Comparison of ENCODE assay signal across 13 cellular contexts in the genomic region with DNA sequence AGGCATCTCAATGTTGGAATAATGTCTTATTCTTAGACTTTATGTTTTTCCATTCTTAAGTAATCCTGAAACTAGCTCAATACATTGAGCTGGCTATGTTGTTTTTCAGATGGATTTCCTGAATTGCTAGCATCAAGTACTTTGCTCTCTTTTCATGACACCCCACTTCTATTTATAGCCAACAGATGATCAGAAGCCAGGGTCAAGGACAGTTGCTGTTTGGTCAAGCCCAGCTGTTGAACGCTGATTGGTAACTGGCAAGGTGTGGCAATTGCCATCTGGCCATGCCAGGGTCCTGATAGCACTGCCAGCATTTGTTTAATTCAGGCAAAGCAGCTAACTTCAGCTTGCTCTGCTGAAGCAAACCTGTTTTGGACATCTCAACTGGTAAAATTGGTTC. TPM values are rescaled to one million over a fixed set of nuclear protein-coding genes. Genes with fewer than 3 reads are reported as not detected.
A peak's percentile ranks its signal among the peaks of the same experiment; 100 is the strongest.
DNase-seq lines count a peak whose midpoint lies in the region; ATAC-seq and TF ChIP-seq lines count a peak whose summit lies in the region.
"Had no signal": no experiment of that assay in that cellular context is flagged by ENCODE, and none has a peak within 500 bp of the region (broad histone marks: within the 10 kb centered on the region; RNA-seq: fewer than 3 reads in every experiment).

No MANE protein-coding gene starts in this region.

- H3K4me3 ChIP-seq in ascending aorta = no peak overlapping the region
- H3K4me3 ChIP-seq: lung, testis had no signal

- H3K36me3 ChIP-seq in ascending aorta = no peaks in the 10 kb centered on the region

- H3K9me3 ChIP-seq in ascending aorta = no peaks in the 10 kb centered on the region
- H3K9me3 ChIP-seq: testis had no signal

- no peaks in the 10 kb centered on the region for H3K27me3 ChIP-seq in ascending aorta
- H3K27me3 ChIP-seq: testis had no signal

- no peak overlapping the region for H3K27ac Mint-ChIP-seq in progenitor cell of endocrine pancreas

- H3K9me3 Mint-ChIP-seq in progenitor cell of endocrine pancreas (ENCODE audit: low read depth) = no peaks in the 10 kb centered on the region
- H3K9me3 Mint-ChIP-seq: activated T-cell treated with anti-CD3 and anti-CD28 coated beads, Interleukin-2, amount 50 U/mL, for 4 hours had no signal

- no peaks in the 10 kb centered on the region for H3K4me1 ChIP-seq in ascending aorta

- no peaks in the 10 kb centered on the region for H3K36me3 Mint-ChIP-seq in progenitor cell of endocrine pancreas (ENCODE audit: insufficient read depth)

- TF ChIP-seq CTCF in progenitor cell of endocrine pancreas (IDR thresholded peaks at IDR 0.05; ENCODE audit: unreplicated experiment) = no peak
- no peak for TF ChIP-seq CTCF in ascending aorta (IDR thresholded peaks at IDR 0.05)

- H3K4me3 Mint-ChIP-seq in progenitor cell of endocrine pancreas (ENCODE audit: low read depth) = no peak overlapping the region
- H3K4me3 Mint-ChIP-seq: activated T-cell treated with anti-CD3 and anti-CD28 coated beads, Interleukin-2, amount 50 U/mL, for 4 hours had no signal

- H3K27me3 Mint-ChIP-seq in progenitor cell of endocrine pancreas = no peaks in the 10 kb centered on the region

- intact Hi-C loops in Right ventricle myocardium inferior (cut with DNase I) = loop anchor here (5.0 kb wide), 1 partner anchor 71 kb away; no protein-coding TSS in a partner anchor
- intact Hi-C loops in cardiac septum (cut with DNase I) = loop anchor here (10.0 kb wide), 1 partner anchor 396 kb away; no protein-coding TSS in a partner anchor
- intact Hi-C loops in left colon (cut with DNase I, micrococcal nuclease) = no loop called here
- intact Hi-C loops in ascending aorta (cut with DNase I) = no loop called here

- peak; percentile 55 for ATAC-seq in Right ventricle myocardium inferior
- peak; percentile 72 for ATAC-seq in left colon
- ATAC-seq: activated T-cell treated with anti-CD3 and anti-CD28 coated beads, Interleukin-2, amount 50 U/mL, for 4 hours; Panc1 had no signal

- DNase-seq in Right ventricle myocardium inferior (ENCODE audit: missing footprints) = no peak
- DNase-seq in cardiac septum (ENCODE audit: low spot score) = no peak
- DNase-seq in SHP77 treated with DMSO at 0.1 percent for 48 hours (lab: John Stamatoyannopoulos, UW) = peak; percentile 13
- peak; percentile 34 to 62 for DNase-seq in left colon
- no peak for DNase-seq in A172 (ENCODE audit: low spot score)
- DNase-seq in progenitor cell of endocrine pancreas (ENCODE audit: low spot score, unreplicated experiment) = no peak
- DNase-seq in ascending aorta (ENCODE audit: low spot score in 2 of 2) = no peak
- no peak for DNase-seq in ureter (ENCODE audit: low spot score)
- DNase-seq: activated CD4-positive, CD25-positive, alpha-beta regulatory T cell treated with anti-CD3 and anti-CD28 coated beads, Interleukin-2, amount 50 U/mL, for 72 hours; activated T-cell treated with anti-CD3 and anti-CD28 coated beads, Interleukin-2, amount 50 U/mL, for 4 hours; testis had no signal

- no peak overlapping the region for H3K27ac ChIP-seq in ascending aorta
- H3K27ac ChIP-seq: testis had no signal

- H3K4me1 Mint-ChIP-seq in progenitor cell of endocrine pancreas (ENCODE audit: low read depth) = peaks cover 5% of the 10 kb centered on the region

RNA-seq across cellular contexts. Expression of a gene that starts 46.2 kb away (rescaled TPM):
- total RNA-seq in Right ventricle myocardium inferior = 72.9 TPM
- total RNA-seq in cardiac septum = 27.0 TPM
- total RNA-seq in left colon = 10 to 100 TPM; 15.3 to 28.7 TPM
- 3.3 and 4.0 TPM in 2 replicates for total RNA-seq in A172 (2014; rRNA removed; shearing (Covaris generic))
- 10.8 and 11.3 TPM in 2 replicates for total RNA-seq in progenitor cell of endocrine pancreas
- 2.9 TPM for total RNA-seq in ascending aorta
- total RNA-seq in ureter = 9.5 TPM

Comparison
In these comparisons a context has a peak if more than half of its experiments do, and no peak if none do; other contexts are left out.
1. DNase-seq: peak in SHP77 treated with DMSO at 0.1 percent for 48 hours (single experiment) and left colon (2 of 2); none in Right ventricle myocardium inferior (single experiment), cardiac septum (single experiment), A172 (single experiment), progenitor cell of endocrine pancreas (single experiment), ascending aorta (0 of 2) and ureter (single experiment).
2. intact Hi-C loops: an anchor here in Right ventricle myocardium inferior (5.0 kb wide) and cardiac septum (10.0 kb wide); none called in left colon and ascending aorta.